In genomic region chr7:30594540-30595460, GRCh38 we compare ENCODE assay signal across 8 cellular contexts. TPM values are rescaled to one million over a fixed set of nuclear protein-coding genes. Genes with fewer than 3 reads are reported as not detected.
DNase-seq lines count a peak whose midpoint lies in the region; ATAC-seq, FAIRE-seq and TF ChIP-seq lines count a peak whose summit lies in the region.

Gene GARS1 (plus strand): TSS chr7:30594878. CDS start chr7:30594922, 44 bp downstream.

- FAIRE-seq in GM18507 (lab: Jason Lieb, UNC), result peak; percentile 89

- intact Hi-C loops in ascending aorta (cut with DNase I), result loop anchor here (5.0 to 10.0 kb wide), 4 partner anchors 117 to 460 kb away; partner anchors contain the start of genes AQP1, MTURN and NOD1
- intact Hi-C loops in right cardiac atrium (cut with DNase I), result no loop called here
- intact Hi-C loops in uterus (cut with DNase I; ENCODE audit: low total_unique reads), result no loop called here

- peak; percentile 87 for ATAC-seq in HG02970 (IDR thresholded peaks at IDR 0.05; ENCODE audit: low FRiP score, unreplicated experiment)
- peak; percentile 98 for ATAC-seq in right cardiac atrium

- peaks cover 1 to 8% of the 10 kb centered on the region in 2 donors for H3K36me3 ChIP-seq in ascending aorta
- H3K36me3 ChIP-seq in uterus, result no peaks in the 10 kb centered on the region

- peak; percentile 68 to 88 for TF ChIP-seq POLR2A in uterus (IDR thresholded peaks at IDR 0.05)

- whole genome bisulfite sequencing in right cardiac atrium, result under 1% methylated on average over 86 of the region's 86 CpGs

- no peaks in the 10 kb centered on the region for H3K9me3 Mint-ChIP-seq in T-helper 2 cell treated with Interferon-gamma antibody and Interleukin-4, amounts not matched to agents 5 μg/mL and 100 μg/mL, for 36 hours

- H3K27me3 ChIP-seq in ascending aorta (no peaks in the 10 kb centered on the region), right cardiac atrium (ENCODE audit: control insufficient read depth, insufficient read depth) (no peaks in the 10 kb centered on the region), uterus (no peaks in the 10 kb centered on the region)

- H3K27ac Mint-ChIP-seq in T-helper 2 cell treated with Interferon-gamma antibody and Interleukin-4, amounts not matched to agents 5 μg/mL and 100 μg/mL, for 36 hours, result peak within 1 kb of the TSS; percentile 100

- H3K27me3 Mint-ChIP-seq in T-helper 2 cell treated with Interferon-gamma antibody and Interleukin-4, amounts not matched to agents 5 μg/mL and 100 μg/mL, for 36 hours (ENCODE audit: low read depth), result peaks cover 3% of the 10 kb centered on the region

- H3K9me3 ChIP-seq in ascending aorta (no peaks in the 10 kb centered on the region), right cardiac atrium (ENCODE audit: control insufficient read depth, low read length) (no peaks in the 10 kb centered on the region), uterus (no peaks in the 10 kb centered on the region)

- peak within 1 kb of the TSS; percentile 100 for H3K4me3 Mint-ChIP-seq in T-helper 2 cell treated with Interferon-gamma antibody and Interleukin-4, amounts not matched to agents 5 μg/mL and 100 μg/mL, for 36 hours

- TF ChIP-seq CTCF in ascending aorta (IDR thresholded peaks at IDR 0.05), result no peak
- no peak for TF ChIP-seq CTCF in uterus (IDR thresholded peaks at IDR 0.05)

- H3K27ac ChIP-seq in ascending aorta (peak within 1 kb of the TSS; percentile 93 to 98), right cardiac atrium (ENCODE audit: low read length) (peak within 1 kb of the TSS; percentile 99), uterus (peak within 1 kb of the TSS; percentile 88 to 93)

- H3K4me3 ChIP-seq in ascending aorta (peak within 1 kb of the TSS; percentile 86 to 96), right cardiac atrium (ENCODE audit: low read length) (peak within 1 kb of the TSS; percentile 87), uterus (peak within 1 kb of the TSS; percentile 94 to 98)

- peaks cover 59% of the 10 kb centered on the region for H3K4me1 Mint-ChIP-seq in T-helper 2 cell treated with Interferon-gamma antibody and Interleukin-4, amounts not matched to agents 5 μg/mL and 100 μg/mL, for 36 hours (ENCODE audit: low read depth)

- peak; percentile 79 for DNase-seq in GM18507 (ENCODE audit: extremely low spot score, insufficient read length, low read depth)
- DNase-seq in NCI-H2029 (lab: John Stamatoyannopoulos, UW), result peak; percentile 79
- peak; percentile 88 for DNase-seq in T-helper 2 cell treated with Interferon-gamma antibody and Interleukin-4, amounts not matched to agents 5 μg/mL and 100 μg/mL, for 36 hours (ENCODE audit: low spot score)
- DNase-seq in ascending aorta (ENCODE audit: low spot score in 2 of 2), result peak; percentile 65 to 94
- peak; percentile 91 to 97 (median 96) for DNase-seq in right cardiac atrium
- peak; percentile 87 for DNase-seq in putamen (ENCODE audit: low spot score)
- DNase-seq in uterus, result peak; percentile 84 to 89

- peaks cover 34% of the 10 kb centered on the region for H3K36me3 Mint-ChIP-seq in T-helper 2 cell treated with Interferon-gamma antibody and Interleukin-4, amounts not matched to agents 5 μg/mL and 100 μg/mL, for 36 hours (ENCODE audit: low read depth)

- peaks cover 4 to 18% of the 10 kb centered on the region in 2 donors for H3K4me1 ChIP-seq in ascending aorta
- H3K4me1 ChIP-seq in right cardiac atrium (ENCODE audit: control insufficient read depth, insufficient read depth, low read length), result peaks cover 3% of the 10 kb centered on the region
- peaks cover 0 to 4% of the 10 kb centered on the region in 2 donors for H3K4me1 ChIP-seq in uterus

RNA-seq across cellular contexts. Expression of gene GARS1, which starts in this region (rescaled TPM):
- total RNA-seq in ascending aorta (41.7 TPM), right cardiac atrium (10 to 100 TPM; 35.8 to 48.8 (median 40.5) TPM), uterus (10 to 100 TPM; 33.5 to 71.2 (median 58.1) TPM)
- 38.3 TPM for polyA plus RNA-seq in right cardiac atrium

Comparison
In these comparisons a context has a peak if more than half of its experiments do, and no peak if none do; other contexts are left out.
1. Peak in every context shown above with its lines: DNase-seq, ATAC-seq, H3K4me3 ChIP-seq and H3K27ac ChIP-seq.